In genomic region chr21:46153259-46154154, GRCh38 we compare ENCODE assay signal across 1 cellular context.
A peak's percentile ranks its signal among the peaks of the same experiment; 100 is the strongest.
TF ChIP-seq lines count a peak whose summit lies in the region.

No MANE protein-coding gene starts in this region.

TF ChIP-seq in HepG2, 621 proteins besides CTCF, POLR2A, EP300 and RAD21 (continued from another document and continues in another):
- TF ChIP-seq PAXIP1 (CRISPR knock-in tag; conservative IDR thresholded peaks at IDR 0.05) (peak; percentile 83), ZBTB3 (CRISPR knock-in tag; IDR thresholded peaks at IDR 0.05; ENCODE audit: borderline replicate concordance, low read depth) (no peak), ZNF878 (CRISPR knock-in tag; IDR thresholded peaks at IDR 0.05) (no peak), PITX1 (CRISPR knock-in tag; IDR thresholded peaks at IDR 0.05) (peak; percentile 53; the same call in 1 of the 2 replicates), ZNF552 (CRISPR knock-in tag; IDR thresholded peaks at IDR 0.05; ENCODE audit: borderline replicate concordance) (no peak), PRDM15 (CRISPR knock-in tag; IDR thresholded peaks at IDR 0.05) (0 out of 2 replicates have a peak, but pooled peaks have one; percentile 22), GLMP (CRISPR knock-in tag; IDR thresholded peaks at IDR 0.05; ENCODE audit: borderline replicate concordance) (no peak), RBM39 (IDR thresholded peaks at IDR 0.05; ENCODE audit: low read depth, low read length, poor library complexity, severe bottlenecking) (peak; percentile 59), SNAPC5 (CRISPR knock-in tag; IDR thresholded peaks at IDR 0.05; ENCODE audit: borderline replicate concordance) (no peak), SP1 (IDR thresholded peaks at IDR 0.05) (no peak), SP1 (CRISPR knock-in tag; IDR thresholded peaks at IDR 0.05) (no peak; the same call in 1 of the 2 replicates), SOX13 (IDR thresholded peaks at IDR 0.05) (peak; percentile 44; the same call in 1 of the 2 replicates), SOX13 (CRISPR knock-in tag; conservative IDR thresholded peaks at IDR 0.05 in 1 of 2, IDR thresholded peaks at IDR 0.05 in 1 of 2) (peak in 1 of 2 experiments; percentile 21; a peak in 2 of 4 replicates), ZMAT5 (CRISPR knock-in tag; IDR thresholded peaks at IDR 0.05; ENCODE audit: borderline replicate concordance, low read depth) (no peak), HMGXB4 (CRISPR knock-in tag; IDR thresholded peaks at IDR 0.05; ENCODE audit: borderline replicate concordance in 1 of 2, low read depth in 1 of 2) (peak in 1 of 2 experiments; percentile 87; a peak in 3 of 4 replicates), CREM (IDR thresholded peaks at IDR 0.05) (no peak), CREM (CRISPR knock-in tag; IDR thresholded peaks at IDR 0.05) (no peak), IRF1 (CRISPR knock-in tag; IDR thresholded peaks at IDR 0.05; ENCODE audit: low read depth) (no peak), IRF9 (CRISPR knock-in tag; IDR thresholded peaks at IDR 0.05; ENCODE audit: borderline replicate concordance) (peak; percentile 45; the same call in 1 of the 2 replicates), CENPBD1 (CRISPR knock-in tag; IDR thresholded peaks at IDR 0.05; ENCODE audit: borderline replicate concordance, low read depth) (no peak), BCL3 (CRISPR knock-in tag; IDR thresholded peaks at IDR 0.05) (peak; percentile 53; the same call in 1 of the 2 replicates), DRAP1 (CRISPR knock-in tag; IDR thresholded peaks at IDR 0.05) (no peak; the same call in 1 of the 2 replicates), ETS1 (CRISPR knock-in tag; IDR thresholded peaks at IDR 0.05) (0 out of 2 replicates have a peak, but pooled peaks have one; percentile 74), NFKBIZ (CRISPR knock-in tag; IDR thresholded peaks at IDR 0.05) (no peak), ONECUT2 (CRISPR knock-in tag; IDR thresholded peaks at IDR 0.05) (no peak), HOXA9 (CRISPR knock-in tag; IDR thresholded peaks at IDR 0.05; ENCODE audit: borderline replicate concordance) (no peak), SMC3 (IDR thresholded peaks at IDR 0.05; ENCODE audit: low read length) (peak; percentile 10; the same call in 1 of the 2 replicates), SNRNP70 (IDR thresholded peaks at IDR 0.05; ENCODE audit: low read depth, low read length) (no peak), ZNF17 (CRISPR knock-in tag; IDR thresholded peaks at IDR 0.05) (no peak), RXRB (CRISPR knock-in tag; IDR thresholded peaks at IDR 0.05; ENCODE audit: borderline replicate concordance) (0 out of 2 replicates have a peak, but pooled peaks have one; percentile 13), MNT (IDR thresholded peaks at IDR 0.05) (peak; percentile 16; the same call in 1 of the 2 replicates), ZNF275 (CRISPR knock-in tag; IDR thresholded peaks at IDR 0.05; ENCODE audit: borderline replicate concordance) (no peak), HOXD1 (CRISPR knock-in tag; IDR thresholded peaks at IDR 0.05) (no peak), ZNF3 (CRISPR knock-in tag; IDR thresholded peaks at IDR 0.05) (no peak), ZFY (CRISPR knock-in tag; IDR thresholded peaks at IDR 0.05) (peak; percentile 61; the same call in 1 of the 2 replicates), ZNF225 (CRISPR knock-in tag; IDR thresholded peaks at IDR 0.05) (no peak), ZEB1 (IDR thresholded peaks at IDR 0.05; ENCODE audit: insufficient replicate concordance, low read depth) (no peak)
